ENCODE assay signal across 14 cellular contexts in genomic region chr10:103765168-103765567, GRCh38.
A peak's percentile ranks its signal among the peaks of the same experiment; 100 is the strongest.
DNase-seq lines count a peak whose midpoint lies in the region; ATAC-seq, FAIRE-seq and TF ChIP-seq lines count a peak whose summit lies in the region.
"Had no signal": no experiment of that assay in that cellular context is flagged by ENCODE, and none has a peak within 500 bp of the region (broad histone marks: within the 10 kb centered on the region; RNA-seq: fewer than 3 reads in every experiment).

No MANE protein-coding gene starts in this region.

- H3K4me2 ChIP-seq in SK-N-SH (peak overlapping the region; percentile 62), fibroblast of lung (ENCODE audit: extremely low read depth, insufficient read depth, low read length) (no peak overlapping the region)

- POLR2A ChIA-PET in SK-N-SH (lab: Yijun Ruan, JAX), result no interaction called here

- H3K79me2 ChIP-seq in SK-N-SH (ENCODE audit: insufficient read depth) (peaks cover 10% of the 10 kb centered on the region; the same call in 1 of the 2 replicates), fibroblast of lung (ENCODE audit: control insufficient read depth, insufficient read depth, low read length) (no peaks in the 10 kb centered on the region)

- no peak for TF ChIP-seq CTCF in SK-N-SH (IDR thresholded peaks at IDR 0.05)
- TF ChIP-seq CTCF in fibroblast of lung (conservative IDR thresholded peaks at IDR 0.05 in 1 of 2, IDR thresholded peaks at IDR 0.05 in 1 of 2; ENCODE audit: low read depth in 1 of 2, low read length in 2 of 2), result no peak
- no peak for TF ChIP-seq CTCF in D721Med (IDR thresholded peaks at IDR 0.05; ENCODE audit: insufficient read depth, missing control alignments)

- peaks cover 55% of the 10 kb centered on the region for H3K4me1 Mint-ChIP-seq in activated naive CD8-positive, alpha-beta T cell (ENCODE audit: low read depth)
- peaks cover 47% of the 10 kb centered on the region for H3K4me1 Mint-ChIP-seq in activated naive CD8-positive, alpha-beta T cell treated with anti-CD3 and anti-CD28 coated beads, Interleukin-2, amount 50 U/mL, for 24 hours

- in situ Hi-C loops in G401 (cut with HindIII; ENCODE audit: low sequenced_read_pairs), result no loop called here

- DNase-seq in activated naive CD8-positive, alpha-beta T cell treated with anti-CD3 and anti-CD28 coated beads, Interleukin-2, amount 50 U/mL, for 24 hours, result no peak
- DNase-seq in SK-N-SH, result no peak
- DNase-seq in fibroblast of lung (ENCODE audit: low read depth in 2 of 2), result peak; percentile 56 to 89
- DNase-seq in stimulated activated naive CD8-positive, alpha-beta T cell treated with anti-CD3 and anti-CD28 coated beads, Interleukin-15, Interleukin-2, amounts not matched to agents 100 U/mL and 50 U/mL, for 24 hours, result no peak
- DNase-seq in D721Med (ENCODE audit: insufficient read length, low spot score), result no peak
- no peak for DNase-seq in G401 (ENCODE audit: low spot score)
- DNase-seq: activated CD4-positive, alpha-beta T cell treated with anti-CD3 and anti-CD28 coated beads, Interleukin-2, amount 10 ng/mL, durations not matched to agents 7 days and 5 days; H7; NCI-H446; tibial artery had no signal

- H3K27me3 ChIP-seq in SK-N-SH (ENCODE audit: insufficient read depth), result no peaks in the 10 kb centered on the region
- H3K27me3 ChIP-seq in fibroblast of lung (ENCODE audit: control insufficient read depth, insufficient read depth, low read length), result no peaks in the 10 kb centered on the region
- H3K27me3 ChIP-seq: tibial artery had no signal

- H3K4me3 ChIP-seq in SK-N-SH (ENCODE audit: low read depth in 2 of 2, low read length in 1 of 2), result no peak overlapping the region
- H3K4me3 ChIP-seq in fibroblast of lung (replicated peaks in 1 of 4; ENCODE audit: control extremely low read depth in 1 of 4, insufficient read depth in 1 of 4, low read depth in 3 of 4, low read length in 4 of 4), result no peak overlapping the region
- H3K4me3 ChIP-seq: tibial artery had no signal

- H3K9me3 Mint-ChIP-seq in activated naive CD8-positive, alpha-beta T cell (ENCODE audit: low read depth), result no peaks in the 10 kb centered on the region
- H3K9me3 Mint-ChIP-seq in activated naive CD8-positive, alpha-beta T cell treated with anti-CD3 and anti-CD28 coated beads, Interleukin-2, amount 50 U/mL, for 24 hours, result no peaks in the 10 kb centered on the region
- H3K9me3 Mint-ChIP-seq: activated CD4-positive, alpha-beta T cell treated with anti-CD3 and anti-CD28 coated beads, Interleukin-2, amount 10 ng/mL, durations not matched to agents 7 days and 5 days had no signal

- H3K36me3 Mint-ChIP-seq in activated naive CD8-positive, alpha-beta T cell, result no peaks in the 10 kb centered on the region
- no peaks in the 10 kb centered on the region for H3K36me3 Mint-ChIP-seq in activated naive CD8-positive, alpha-beta T cell treated with anti-CD3 and anti-CD28 coated beads, Interleukin-2, amount 50 U/mL, for 24 hours (ENCODE audit: low read depth)

- peaks cover 34 to 53% of the 10 kb centered on the region in 2 experiments; a peak in 3 of 4 replicates for H3K4me1 ChIP-seq in SK-N-SH (ENCODE audit: control insufficient read depth in 1 of 2, insufficient read depth in 2 of 2, low read depth in 1 of 2, low read length in 1 of 2)
- peaks cover 24% of the 10 kb centered on the region for H3K4me1 ChIP-seq in fibroblast of lung (ENCODE audit: control insufficient read depth, extremely low read depth, insufficient read depth, low read length)

- no peak for FAIRE-seq in D721Med (lab: Jason Lieb, UNC)

- H3F3A ChIP-seq in SK-N-SH (replicated peaks; ENCODE audit: insufficient read depth), result peaks cover 4% of the 10 kb centered on the region

- ATAC-seq in activated naive CD8-positive, alpha-beta T cell treated with anti-CD3 and anti-CD28 coated beads, Interleukin-2, amount 50 U/mL, for 24 hours, result no peak
- ATAC-seq in stimulated activated naive CD8-positive, alpha-beta T cell treated with anti-CD3 and anti-CD28 coated beads, Interleukin-15, Interleukin-2, amounts not matched to agents 100 U/mL and 50 U/mL, for 24 hours, result peak; percentile 56
- ATAC-seq in HG03521 (IDR thresholded peaks at IDR 0.05; ENCODE audit: unreplicated experiment), result no peak
- ATAC-seq: sciatic nerve had no signal

- H3K27ac ChIP-seq in SK-N-SH (ENCODE audit: low read depth in 2 of 2, low read length in 1 of 2), result peak overlapping the region in 1 of 2 experiments; percentile 75; a peak in 2 of 4 replicates
- H3K27ac ChIP-seq in fibroblast of lung (ENCODE audit: insufficient read depth, low read length), result peak overlapping the region; percentile 52
- H3K27ac ChIP-seq: tibial artery had no signal

- peak overlapping the region; percentile 43 for H3K4me3 Mint-ChIP-seq in activated naive CD8-positive, alpha-beta T cell
- H3K4me3 Mint-ChIP-seq in activated naive CD8-positive, alpha-beta T cell treated with anti-CD3 and anti-CD28 coated beads, Interleukin-2, amount 50 U/mL, for 24 hours, result no peak overlapping the region
- H3K4me3 Mint-ChIP-seq: activated CD4-positive, alpha-beta T cell treated with anti-CD3 and anti-CD28 coated beads, Interleukin-2, amount 10 ng/mL, durations not matched to agents 7 days and 5 days; B cell had no signal

- 54% methylated on average over 6 of the region's 6 CpGs for WGBS in SK-N-SH (ENCODE audit: low lambda C conversion rate)

- no peaks in the 10 kb centered on the region for H3K27me3 Mint-ChIP-seq in activated naive CD8-positive, alpha-beta T cell
- H3K27me3 Mint-ChIP-seq in activated naive CD8-positive, alpha-beta T cell treated with anti-CD3 and anti-CD28 coated beads, Interleukin-2, amount 50 U/mL, for 24 hours, result no peaks in the 10 kb centered on the region
- H3K27me3 Mint-ChIP-seq: B cell had no signal

- H3K9me2 ChIP-seq in SK-N-SH, result no peaks in the 10 kb centered on the region

- H3K9ac ChIP-seq in SK-N-SH (0 out of 2 replicates have a peak overlapping the region, but pooled peaks have one; percentile 18), fibroblast of lung (ENCODE audit: insufficient read depth, low read length) (no peak overlapping the region)

- no peak overlapping the region for H3K27ac Mint-ChIP-seq in activated naive CD8-positive, alpha-beta T cell
- H3K27ac Mint-ChIP-seq in activated naive CD8-positive, alpha-beta T cell treated with anti-CD3 and anti-CD28 coated beads, Interleukin-2, amount 50 U/mL, for 24 hours, result no peak overlapping the region
- H3K27ac Mint-ChIP-seq: activated CD4-positive, alpha-beta T cell treated with anti-CD3 and anti-CD28 coated beads, Interleukin-2, amount 10 ng/mL, durations not matched to agents 7 days and 5 days; B cell had no signal

- no peak overlapping the region for H2AFZ ChIP-seq in SK-N-SH (ENCODE audit: low read depth)
- H2AFZ ChIP-seq in fibroblast of lung (ENCODE audit: low read length), result no peak overlapping the region

- CTCF ChIA-PET in SK-N-SH (lab: Yijun Ruan, JAX), result interaction anchor here (1.0 to 5.3 kb wide), 6 partner anchors 12 to 242 kb away, joined by 3 to 40 read pairs (median 4); partner anchors contain the start of gene SH3PXD2A

- no peaks in the 10 kb centered on the region for H3K36me3 ChIP-seq in SK-N-SH (replicated peaks in 1 of 2; ENCODE audit: control insufficient read depth in 1 of 2, insufficient read depth in 2 of 2, low read length in 1 of 2)
- H3K36me3 ChIP-seq in fibroblast of lung (ENCODE audit: control insufficient read depth, insufficient read depth, low read length), result no peaks in the 10 kb centered on the region
- H3K36me3 ChIP-seq: tibial artery had no signal

- no peak for TF ChIP-seq RAD21 in SK-N-SH (IDR thresholded peaks at IDR 0.05; ENCODE audit: low read length)

- peak in 1 of 2 experiments; percentile 42; a peak in 1 of 4 replicates for TF ChIP-seq EP300 in SK-N-SH (IDR thresholded peaks at IDR 0.05; ENCODE audit: borderline replicate concordance in 1 of 2, low read depth in 1 of 2, low read length in 1 of 2)

- H3K9me3 ChIP-seq in SK-N-SH (no peaks in the 10 kb centered on the region), fibroblast of lung (ENCODE audit: control insufficient read depth, insufficient read depth, low read depth, low read length) (no peaks in the 10 kb centered on the region)
- H3K9me3 ChIP-seq: tibial artery had no signal

- H4K20me1 ChIP-seq in SK-N-SH (ENCODE audit: insufficient read depth) (no peaks in the 10 kb centered on the region), fibroblast of lung (ENCODE audit: control insufficient read depth, extremely low read depth, insufficient read depth, low read length) (no peaks in the 10 kb centered on the region)

TF ChIP-seq in SK-N-SH, 30 proteins besides CTCF, POLR2A, EP300 and RAD21 (continues in another document):
- TF ChIP-seq FOSL2 (IDR thresholded peaks at IDR 0.05; ENCODE audit: borderline replicate concordance, low read depth) (peak; percentile 70; the same call in 1 of the 2 replicates), GABPA (IDR thresholded peaks at IDR 0.05; ENCODE audit: low read depth) (no peak), PBX3 (IDR thresholded peaks at IDR 0.05) (0 out of 2 replicates have a peak, but pooled peaks have one; percentile 11), NFIC (IDR thresholded peaks at IDR 0.05; ENCODE audit: borderline replicate concordance) (0 out of 2 replicates have a peak, but pooled peaks have one; percentile 23), RCOR1 (IDR thresholded peaks at IDR 0.05; ENCODE audit: low read length) (no peak), TAF1 (IDR thresholded peaks at IDR 0.05; ENCODE audit: borderline replicate concordance, low read depth, low read length) (no peak), FOXM1 (IDR thresholded peaks at IDR 0.05; ENCODE audit: low read depth) (no peak), JUND (IDR thresholded peaks at IDR 0.05) (peak; percentile 43), MAX (IDR thresholded peaks at IDR 0.05; ENCODE audit: low read depth) (0 out of 2 replicates have a peak, but pooled peaks have one; percentile 41)

Comparison
In these comparisons a context has a peak if more than half of its experiments do, and no peak if none do; other contexts are left out.
1. DNase-seq: peak in fibroblast of lung (2 of 2); none in activated naive CD8-positive, alpha-beta T cell treated with anti-CD3 and anti-CD28 coated beads, Interleukin-2, amount 50 U/mL, for 24 hours (single experiment), SK-N-SH (single experiment), stimulated activated naive CD8-positive, alpha-beta T cell treated with anti-CD3 and anti-CD28 coated beads, Interleukin-15, Interleukin-2, amounts not matched to agents 100 U/mL and 50 U/mL, for 24 hours (single experiment), D721Med (single experiment) and G401 (single experiment).